In genomic region chr19:55652311-55653078, GRCh38 we compare ENCODE assay signal across 10 cellular contexts. TPM values are rescaled to one million over a fixed set of nuclear protein-coding genes. Genes with fewer than 3 reads are reported as not detected.
DNase-seq lines count a peak whose midpoint lies in the region; ATAC-seq and TF ChIP-seq lines count a peak whose summit lies in the region.
"Had no signal": no experiment of that assay in that cellular context is flagged by ENCODE, and none has a peak within 500 bp of the region (broad histone marks: within the 10 kb centered on the region; RNA-seq: fewer than 3 reads in every experiment).

No MANE protein-coding gene starts in this region.

- TF ChIP-seq CTCF in chondrocyte (IDR thresholded peaks at IDR 0.05): no peak
- TF ChIP-seq CTCF in mesothelial cell of epicardium (IDR thresholded peaks at IDR 0.05; ENCODE audit: unreplicated experiment): no peak
- TF ChIP-seq CTCF in GM13977 (IDR thresholded peaks at IDR 0.05; ENCODE audit: extremely low read depth, insufficient read depth, missing control alignments): no peak

- peaks cover 22% of the 10 kb centered on the region for H3K36me3 Mint-ChIP-seq in stimulated activated naive CD8-positive, alpha-beta T cell treated with anti-CD3 and anti-CD28 coated beads, Interleukin-15, Interleukin-2, amounts not matched to agents 100 ng/mL and 50 ng/mL, for 24 hours (ENCODE audit: low read depth)
- H3K36me3 Mint-ChIP-seq in chondrocyte (ENCODE audit: low read depth) (peaks cover 3% of the 10 kb centered on the region), mesothelial cell of epicardium (peaks cover 9% of the 10 kb centered on the region)

- H3K27me3 Mint-ChIP-seq in stimulated activated naive CD8-positive, alpha-beta T cell treated with anti-CD3 and anti-CD28 coated beads, Interleukin-15, Interleukin-2, amounts not matched to agents 100 ng/mL and 50 ng/mL, for 24 hours: no peaks in the 10 kb centered on the region
- H3K27me3 Mint-ChIP-seq in chondrocyte (ENCODE audit: low read depth): no peaks in the 10 kb centered on the region
- H3K27me3 Mint-ChIP-seq in mesothelial cell of epicardium (ENCODE audit: low read depth): no peaks in the 10 kb centered on the region

- H3K4me1 Mint-ChIP-seq in stimulated activated naive CD8-positive, alpha-beta T cell treated with anti-CD3 and anti-CD28 coated beads, Interleukin-15, Interleukin-2, amounts not matched to agents 100 ng/mL and 50 ng/mL, for 24 hours (ENCODE audit: low read depth): peaks cover 54% of the 10 kb centered on the region
- H3K4me1 Mint-ChIP-seq in chondrocyte (ENCODE audit: low read depth) (peaks cover 47% of the 10 kb centered on the region), mesothelial cell of epicardium (peaks cover 39% of the 10 kb centered on the region)

- ATAC-seq in stimulated activated naive CD8-positive, alpha-beta T cell treated with anti-CD3 and anti-CD28 coated beads, Interleukin-15, Interleukin-2, amounts not matched to agents 100 U/mL and 50 U/mL, for 24 hours: no peak
- ATAC-seq: activated T-cell treated with anti-CD3 and anti-CD28 coated beads, Interleukin-2, amount 50 U/mL, for 72 hours had no signal

- no peak for DNase-seq in stimulated activated naive CD8-positive, alpha-beta T cell treated with anti-CD3 and anti-CD28 coated beads, Interleukin-15, Interleukin-2, amounts not matched to agents 100 U/mL and 50 U/mL, for 24 hours
- peak; percentile 94 for DNase-seq in chondrocyte (ENCODE audit: low spot score)
- no peak for DNase-seq in mesothelial cell of epicardium (ENCODE audit: low spot score in 2 of 2, unreplicated experiment in 2 of 2)
- no peak for DNase-seq in GM13977 (ENCODE audit: low spot score)
- DNase-seq in mesenteric fat pad (ENCODE audit: low spot score): no peak
- DNase-seq in DMS114 treated with DMSO at 0.1 percent for 48 hours (lab: John Stamatoyannopoulos, UW; ENCODE audit: unreplicated experiment): no peak
- no peak for DNase-seq in DMS 273 treated with DMSO at 0.1 percent for 48 hours (lab: John Stamatoyannopoulos, UW)
- DNase-seq: activated T-cell treated with anti-CD3 and anti-CD28 coated beads, Interleukin-2, amount 50 U/mL, for 72 hours; retina had no signal

- H3K27ac Mint-ChIP-seq in stimulated activated naive CD8-positive, alpha-beta T cell treated with anti-CD3 and anti-CD28 coated beads, Interleukin-15, Interleukin-2, amounts not matched to agents 100 ng/mL and 50 ng/mL, for 24 hours: no peak overlapping the region
- H3K27ac Mint-ChIP-seq in chondrocyte (ENCODE audit: unreplicated experiment) (no peak overlapping the region), mesothelial cell of epicardium (peak overlapping the region; percentile 51)

- in situ Hi-C loops in GM13977 (cut with MboI; ENCODE audit: low pct_unique_long_range_greater_than_20kb, low sequenced_read_pairs, unreplicated experiment): no loop called here

- no peaks in the 10 kb centered on the region for H3K9me3 Mint-ChIP-seq in stimulated activated naive CD8-positive, alpha-beta T cell treated with anti-CD3 and anti-CD28 coated beads, Interleukin-15, Interleukin-2, amounts not matched to agents 100 ng/mL and 50 ng/mL, for 24 hours
- H3K9me3 Mint-ChIP-seq in chondrocyte (ENCODE audit: low read depth) (no peaks in the 10 kb centered on the region), mesothelial cell of epicardium (no peaks in the 10 kb centered on the region)
- H3K9me3 Mint-ChIP-seq: activated T-cell treated with anti-CD3 and anti-CD28 coated beads, Interleukin-2, amount 50 U/mL, for 72 hours had no signal

- peak overlapping the region; percentile 91 for H3K4me3 Mint-ChIP-seq in stimulated activated naive CD8-positive, alpha-beta T cell treated with anti-CD3 and anti-CD28 coated beads, Interleukin-15, Interleukin-2, amounts not matched to agents 100 ng/mL and 50 ng/mL, for 24 hours
- no peak overlapping the region for H3K4me3 Mint-ChIP-seq in chondrocyte (ENCODE audit: unreplicated experiment)
- peak overlapping the region; percentile 23 for H3K4me3 Mint-ChIP-seq in mesothelial cell of epicardium

RNA-seq across cellular contexts. Expression of gene U2AF2, which starts 2.3 kb away (rescaled TPM):
- 119 to 137 TPM (median 129 TPM) in 3 replicates for total RNA-seq in chondrocyte
- 226 to 245 TPM (median 230 TPM) in 3 replicates for total RNA-seq in mesothelial cell of epicardium
- total RNA-seq in mesenteric fat pad: 126 TPM

RNA-seq across cellular contexts. Expression of gene CCDC106, which starts 4.5 kb away (rescaled TPM):
- total RNA-seq in chondrocyte (20.9 to 26.5 TPM (median 23.5 TPM) in 3 replicates), mesothelial cell of epicardium (20.8 to 24.0 TPM (median 23.6 TPM) in 3 replicates), mesenteric fat pad (16.4 TPM)

RNA-seq across cellular contexts. Expression of gene ZNF581, which starts 9.0 kb away (rescaled TPM):
- 20.8 to 24.7 TPM (median 24.2 TPM) in 3 replicates for total RNA-seq in chondrocyte
- 42.6 to 47.0 TPM (median 46.9 TPM) in 3 replicates for total RNA-seq in mesothelial cell of epicardium
- 11.3 TPM for total RNA-seq in mesenteric fat pad

RNA-seq across cellular contexts. Expression of gene ZNF580, which starts 11.7 kb away (rescaled TPM):
- total RNA-seq in chondrocyte (42.3 to 59.8 TPM (median 45.0 TPM) in 3 replicates), mesothelial cell of epicardium (49.6 to 53.9 TPM (median 50.9 TPM) in 3 replicates), mesenteric fat pad (39.6 TPM)

RNA-seq across cellular contexts. Expression of gene EPN1, which starts 22.5 kb away (rescaled TPM):
- total RNA-seq in chondrocyte (105 to 127 TPM (median 124 TPM) in 3 replicates), mesothelial cell of epicardium (99.6 to 104 TPM (median 102 TPM) in 3 replicates), mesenteric fat pad (114 TPM)
